In the genomic region with DNA sequence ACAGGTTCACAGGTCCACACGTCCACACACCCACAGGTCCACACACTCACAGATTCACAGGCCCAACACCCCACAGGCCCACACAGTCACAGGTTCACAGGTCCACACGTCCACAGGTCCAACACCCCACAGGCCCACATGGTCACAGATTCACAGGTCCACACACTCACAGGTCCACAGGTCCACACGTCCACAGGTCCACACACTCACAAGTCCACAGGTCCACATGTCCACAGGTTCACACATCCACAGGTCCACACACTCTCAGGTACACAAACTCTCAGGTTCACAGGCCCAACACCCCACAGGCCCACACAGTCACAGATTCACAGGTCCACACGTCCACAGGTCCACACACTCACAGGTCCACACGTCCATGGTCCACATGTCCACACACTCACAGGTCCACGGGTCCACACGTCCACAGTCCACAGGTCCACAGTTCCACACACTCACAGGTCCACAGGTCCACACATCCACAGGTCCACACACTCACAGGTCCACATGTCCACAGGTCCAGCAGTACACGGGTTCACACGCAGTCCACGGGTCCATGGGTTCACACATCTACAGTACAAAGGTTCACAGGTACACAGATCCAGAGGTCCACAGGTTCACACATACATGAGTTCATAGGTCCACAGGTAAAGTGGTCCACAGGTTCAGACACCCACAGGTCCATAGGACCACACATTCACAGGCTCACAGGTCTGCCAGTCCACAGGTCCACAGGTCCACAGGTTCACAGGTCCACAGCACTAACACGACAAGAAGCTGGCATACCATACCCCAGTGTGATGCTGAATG, we compare ENCODE assay signal across 17 cellular contexts. TPM values are rescaled to one million over a fixed set of nuclear protein-coding genes. Genes with fewer than 3 reads are reported as not detected.
DNase-seq lines count a peak whose midpoint lies in the region; ATAC-seq and TF ChIP-seq lines count a peak whose summit lies in the region.
"Had no signal": no experiment of that assay in that cellular context is flagged by ENCODE, and none has a peak within 500 bp of the region (broad histone marks: within the 10 kb centered on the region; RNA-seq: fewer than 3 reads in every experiment).

No MANE protein-coding gene starts in this region.

- no peaks in the 10 kb centered on the region for H3K27me3 ChIP-seq in muscle layer of colon (ENCODE audit: control insufficient read depth in 1 of 2, insufficient read depth in 2 of 2, low read length in 2 of 2)
- H3K27me3 ChIP-seq in suprapubic skin = peaks cover 6% of the 10 kb centered on the region
- H3K27me3 ChIP-seq in CD4-positive, alpha-beta T cell (ENCODE audit: control insufficient read depth, insufficient read depth, low read length) = peaks cover 36% of the 10 kb centered on the region
- H3K27me3 ChIP-seq: cardiac muscle cell had no signal

- no peaks in the 10 kb centered on the region for H3K36me3 ChIP-seq in muscle layer of colon (ENCODE audit: insufficient read depth, low read length)
- no peaks in the 10 kb centered on the region for H3K36me3 ChIP-seq in suprapubic skin
- H3K36me3 ChIP-seq: cardiac muscle cell, upper lobe of left lung had no signal

- peak overlapping the region; percentile 3 for H3K27ac ChIP-seq in muscle layer of colon (ENCODE audit: low read depth, low read length)
- H3K27ac ChIP-seq in suprapubic skin = peak overlapping the region; percentile 24
- no peak overlapping the region for H3K27ac ChIP-seq in CD4-positive, alpha-beta T cell (ENCODE audit: low read depth, low read length)
- H3K27ac ChIP-seq: epithelial cell of prostate had no signal

- WGBS in suprapubic skin = 84% methylated on average over 11 of the region's 11 CpGs

- peaks cover 13% of the 10 kb centered on the region for H3K4me1 Mint-ChIP-seq in activated CD4-positive, alpha-beta T cell treated with anti-CD3 and anti-CD28 coated beads, Interleukin-2, amount 10 ng/mL, durations not matched to agents 24 days and 14 days
- H3K4me1 Mint-ChIP-seq in activated naive CD8-positive, alpha-beta T cell treated with anti-CD3 and anti-CD28 coated beads, Interleukin-2, amount 10 ng/mL, durations not matched to agents 7 days and 5 days = peaks cover 16% of the 10 kb centered on the region
- peaks cover 6% of the 10 kb centered on the region for H3K4me1 Mint-ChIP-seq in activated CD4-positive, alpha-beta memory T cell treated with anti-CD3 and anti-CD28 coated beads, Interleukin-2, amount 10 ng/mL, durations not matched to agents 7 days and 5 days
- peaks cover 12% of the 10 kb centered on the region for H3K4me1 Mint-ChIP-seq in CD4-positive, alpha-beta T cell (ENCODE audit: low read depth)

- H3K9ac ChIP-seq in muscle layer of colon (ENCODE audit: low read length) = no peak overlapping the region

- H3K4me3 Mint-ChIP-seq in activated CD4-positive, alpha-beta T cell treated with anti-CD3 and anti-CD28 coated beads, Interleukin-2, amount 10 ng/mL, durations not matched to agents 24 days and 14 days = no peak overlapping the region
- peak overlapping the region; percentile 20 for H3K4me3 Mint-ChIP-seq in activated naive CD8-positive, alpha-beta T cell treated with anti-CD3 and anti-CD28 coated beads, Interleukin-2, amount 10 ng/mL, durations not matched to agents 7 days and 5 days
- no peak overlapping the region for H3K4me3 Mint-ChIP-seq in activated CD4-positive, alpha-beta memory T cell treated with anti-CD3 and anti-CD28 coated beads, Interleukin-2, amount 10 ng/mL, durations not matched to agents 7 days and 5 days
- H3K4me3 Mint-ChIP-seq in CD4-positive, alpha-beta T cell = no peak overlapping the region
- H3K4me3 Mint-ChIP-seq: memory B cell had no signal

- no peaks in the 10 kb centered on the region for H3K9me3 ChIP-seq in muscle layer of colon (ENCODE audit: low read length)
- peaks cover 3% of the 10 kb centered on the region for H3K9me3 ChIP-seq in suprapubic skin
- no peaks in the 10 kb centered on the region for H3K9me3 ChIP-seq in CD4-positive, alpha-beta T cell (ENCODE audit: control insufficient read depth, low read length)

- TF ChIP-seq EP300 in suprapubic skin (IDR thresholded peaks at IDR 0.05) = no peak

- no peak for TF ChIP-seq CTCF in suprapubic skin (IDR thresholded peaks at IDR 0.05)
- TF ChIP-seq CTCF in CD4-positive, alpha-beta T cell (IDR thresholded peaks at IDR 0.05) = no peak

- no peaks in the 10 kb centered on the region for H3K36me3 Mint-ChIP-seq in activated CD4-positive, alpha-beta T cell treated with anti-CD3 and anti-CD28 coated beads, Interleukin-2, amount 10 ng/mL, durations not matched to agents 24 days and 14 days (ENCODE audit: low read depth)
- H3K36me3 Mint-ChIP-seq in activated naive CD8-positive, alpha-beta T cell treated with anti-CD3 and anti-CD28 coated beads, Interleukin-2, amount 10 ng/mL, durations not matched to agents 7 days and 5 days = no peaks in the 10 kb centered on the region
- no peaks in the 10 kb centered on the region for H3K36me3 Mint-ChIP-seq in activated CD4-positive, alpha-beta memory T cell treated with anti-CD3 and anti-CD28 coated beads, Interleukin-2, amount 10 ng/mL, durations not matched to agents 7 days and 5 days (ENCODE audit: low read depth)
- no peaks in the 10 kb centered on the region for H3K36me3 Mint-ChIP-seq in CD4-positive, alpha-beta T cell (ENCODE audit: low read depth)

- no peak for TF ChIP-seq POLR2A in suprapubic skin (IDR thresholded peaks at IDR 0.05)

- POLR2A ChIA-PET in activated naive CD8-positive, alpha-beta T cell treated with anti-CD3 and anti-CD28 coated beads, Interleukin-2, amount 10 ng/mL, durations not matched to agents 7 days and 5 days (lab: Charles Lee) = no interaction called here
- POLR2A ChIA-PET in activated CD4-positive, alpha-beta memory T cell treated with anti-CD3 and anti-CD28 coated beads, Interleukin-2, amount 10 ng/mL, durations not matched to agents 7 days and 5 days (lab: Charles Lee) = no interaction called here
- POLR2A ChIA-PET in CD4-positive, alpha-beta T cell (lab: Charles Lee) = no interaction called here

- peaks cover 4% of the 10 kb centered on the region for H3K27me3 Mint-ChIP-seq in activated CD4-positive, alpha-beta T cell treated with anti-CD3 and anti-CD28 coated beads, Interleukin-2, amount 10 ng/mL, durations not matched to agents 24 days and 14 days
- H3K27me3 Mint-ChIP-seq in activated naive CD8-positive, alpha-beta T cell treated with anti-CD3 and anti-CD28 coated beads, Interleukin-2, amount 10 ng/mL, durations not matched to agents 7 days and 5 days = peaks cover 3% of the 10 kb centered on the region
- H3K27me3 Mint-ChIP-seq in activated CD4-positive, alpha-beta memory T cell treated with anti-CD3 and anti-CD28 coated beads, Interleukin-2, amount 10 ng/mL, durations not matched to agents 7 days and 5 days = peaks cover 9% of the 10 kb centered on the region
- peaks cover 60% of the 10 kb centered on the region for H3K27me3 Mint-ChIP-seq in CD4-positive, alpha-beta T cell

- DNase-seq in activated CD4-positive, alpha-beta T cell treated with anti-CD3 and anti-CD28 coated beads, Interleukin-2, amount 10 ng/mL, durations not matched to agents 24 days and 14 days = no peak
- DNase-seq in activated CD4-positive, alpha-beta T cell treated with anti-CD3 and anti-CD28 coated beads, Interleukin-2, amount 50 U/mL, for 1 hour = no peak
- DNase-seq in activated naive CD8-positive, alpha-beta T cell treated with anti-CD3 and anti-CD28 coated beads, Interleukin-2, amount 10 ng/mL, durations not matched to agents 7 days and 5 days = peak; percentile 17
- DNase-seq in suprapubic skin (ENCODE audit: low spot score in 2 of 2) (no peak), OCI-M1 (lab: John Stamatoyannopoulos, UW) (no peak)
- no peak for DNase-seq in activated CD4-positive, alpha-beta memory T cell treated with anti-CD3 and anti-CD28 coated beads, Interleukin-2, amount 10 ng/mL, durations not matched to agents 7 days and 5 days
- no peak for DNase-seq in CD4-positive, alpha-beta T cell
- DNase-seq: 8988T, NCI-H1436 treated with DMSO at 0.1 percent for 48 hours, NCI-H526, retina, Right ventricle myocardium superior had no signal

- no peak for ATAC-seq in activated naive CD8-positive, alpha-beta T cell treated with anti-CD3 and anti-CD28 coated beads, Interleukin-2, amount 10 ng/mL, durations not matched to agents 7 days and 5 days (ENCODE audit: low read depth)
- ATAC-seq in CD4-positive, alpha-beta T cell (ENCODE audit: poor library complexity) = no peak

- CTCF ChIA-PET in activated CD4-positive, alpha-beta memory T cell treated with anti-CD3 and anti-CD28 coated beads, Interleukin-2, amount 10 ng/mL, durations not matched to agents 7 days and 5 days (lab: Charles Lee) = no interaction called here
- CTCF ChIA-PET in CD4-positive, alpha-beta T cell (lab: Charles Lee) = no interaction called here

- H3K4me1 ChIP-seq in muscle layer of colon (ENCODE audit: insufficient read depth, low read length) (peaks cover 48% of the 10 kb centered on the region), suprapubic skin (peaks cover 50% of the 10 kb centered on the region)

- no peak overlapping the region for H3K4me3 ChIP-seq in muscle layer of colon (ENCODE audit: low read depth in 1 of 2, low read length in 2 of 2)
- no peak overlapping the region for H3K4me3 ChIP-seq in suprapubic skin
- H3K4me3 ChIP-seq: cardiac muscle cell, upper lobe of left lung had no signal

- peaks cover 30% of the 10 kb centered on the region for H3K9me3 Mint-ChIP-seq in activated CD4-positive, alpha-beta T cell treated with anti-CD3 and anti-CD28 coated beads, Interleukin-2, amount 10 ng/mL, durations not matched to agents 24 days and 14 days
- peaks cover 10% of the 10 kb centered on the region for H3K9me3 Mint-ChIP-seq in activated naive CD8-positive, alpha-beta T cell treated with anti-CD3 and anti-CD28 coated beads, Interleukin-2, amount 10 ng/mL, durations not matched to agents 7 days and 5 days
- H3K9me3 Mint-ChIP-seq in activated CD4-positive, alpha-beta memory T cell treated with anti-CD3 and anti-CD28 coated beads, Interleukin-2, amount 10 ng/mL, durations not matched to agents 7 days and 5 days = peaks cover 19% of the 10 kb centered on the region
- no peaks in the 10 kb centered on the region for H3K9me3 Mint-ChIP-seq in CD4-positive, alpha-beta T cell

- H3K27ac Mint-ChIP-seq in activated CD4-positive, alpha-beta T cell treated with anti-CD3 and anti-CD28 coated beads, Interleukin-2, amount 10 ng/mL, durations not matched to agents 24 days and 14 days = peak overlapping the region; percentile 39
- peak overlapping the region; percentile 62 for H3K27ac Mint-ChIP-seq in activated naive CD8-positive, alpha-beta T cell treated with anti-CD3 and anti-CD28 coated beads, Interleukin-2, amount 10 ng/mL, durations not matched to agents 7 days and 5 days
- H3K27ac Mint-ChIP-seq in activated CD4-positive, alpha-beta memory T cell treated with anti-CD3 and anti-CD28 coated beads, Interleukin-2, amount 10 ng/mL, durations not matched to agents 7 days and 5 days = no peak overlapping the region
- no peak overlapping the region for H3K27ac Mint-ChIP-seq in CD4-positive, alpha-beta T cell
- H3K27ac Mint-ChIP-seq: memory B cell had no signal

- intact Hi-C loops in activated CD4-positive, alpha-beta T cell treated with anti-CD3 and anti-CD28 coated beads, Interleukin-2, amount 10 ng/mL, durations not matched to agents 24 days and 14 days (cut with micrococcal nuclease) = no loop called here
- intact Hi-C loops in CD4-positive, alpha-beta T cell (cut with DNase I, micrococcal nuclease) = no loop called here

RNA-seq across cellular contexts. Expression of gene COL6A2, which starts 39.4 kb away (rescaled TPM):
- 2.0 and 2.3 TPM in 2 replicates for total RNA-seq in activated CD4-positive, alpha-beta T cell treated with anti-CD3 and anti-CD28 coated beads, Interleukin-2, amount 10 ng/mL, durations not matched to agents 24 days and 14 days
- 10 to 100 TPM; 23.8 to 23.9 TPM for total RNA-seq in activated naive CD8-positive, alpha-beta T cell treated with anti-CD3 and anti-CD28 coated beads, Interleukin-2, amount 10 ng/mL, durations not matched to agents 7 days and 5 days
- total RNA-seq in suprapubic skin = 100 to 1,000 TPM in 3 of 4 donors, 10 to 100 TPM in 1; 88.9 to 150 (median 126) TPM
- 1 to 10 TPM; 1.1 to 1.6 TPM for total RNA-seq in activated CD4-positive, alpha-beta memory T cell treated with anti-CD3 and anti-CD28 coated beads, Interleukin-2, amount 10 ng/mL, durations not matched to agents 7 days and 5 days
- total RNA-seq in CD4-positive, alpha-beta T cell = 10 to 100 TPM; 24.1 to 26.4 TPM

Comparison
In these comparisons a context has a peak if more than half of its experiments do, and no peak if none do; other contexts are left out.
1. H3K27ac Mint-ChIP-seq: peak in activated CD4-positive, alpha-beta T cell treated with anti-CD3 and anti-CD28 coated beads, Interleukin-2, amount 10 ng/mL, durations not matched to agents 24 days and 14 days (single experiment) and activated naive CD8-positive, alpha-beta T cell treated with anti-CD3 and anti-CD28 coated beads, Interleukin-2, amount 10 ng/mL, durations not matched to agents 7 days and 5 days (single experiment); none in activated CD4-positive, alpha-beta memory T cell treated with anti-CD3 and anti-CD28 coated beads, Interleukin-2, amount 10 ng/mL, durations not matched to agents 7 days and 5 days (single experiment) and CD4-positive, alpha-beta T cell (single experiment).